16 cellular contexts compared by ENCODE assay signal in genomic region chr12:47736216-47736615, GRCh38. TPM values are rescaled to one million over a fixed set of nuclear protein-coding genes. Genes with fewer than 3 reads are reported as not detected.
DNase-seq lines count a peak whose midpoint lies in the region; ATAC-seq, FAIRE-seq and TF ChIP-seq lines count a peak whose summit lies in the region.
"Had no signal": no experiment of that assay in that cellular context is flagged by ENCODE, and none has a peak within 500 bp of the region (broad histone marks: within the 10 kb centered on the region; RNA-seq: fewer than 3 reads in every experiment).

No MANE protein-coding gene starts in this region.

- H3K27ac ChIP-seq in right lobe of liver = peak overlapping the region in 2 of 3 donors; percentile 6 to 28
- H3K27ac ChIP-seq in HepG2 (ENCODE audit: extremely low read length, insufficient read depth, low read length) = no peak overlapping the region
- peak overlapping the region in 13 of 21 experiments; percentile 4 to 69 (median 42) for H3K27ac ChIP-seq in skin epidermis
- H3K27ac ChIP-seq: A549 had no signal

- no peaks in the 10 kb centered on the region for H4K20me1 ChIP-seq in HepG2 (ENCODE audit: insufficient read depth, low read length)

- H3K36me3 ChIP-seq in right lobe of liver = no peaks in the 10 kb centered on the region
- H3K36me3 ChIP-seq in HepG2 (replicated peaks in 1 of 2; ENCODE audit: control insufficient read depth in 1 of 2, insufficient read depth in 2 of 2, low read length in 2 of 2) = no peaks in the 10 kb centered on the region

- no peaks in the 10 kb centered on the region for H3K79me2 ChIP-seq in HepG2 (ENCODE audit: insufficient read depth, low read length)

- TF ChIP-seq CTCF in right lobe of liver (IDR thresholded peaks at IDR 0.05) (no peak), HepG2 (CRISPR knock-in tag; IDR thresholded peaks at IDR 0.05) (no peak)

- no CpG with 5 or more reads among the region's 4 CpGs for WGBS in right lobe of liver (ENCODE audit: insufficient coverage, low coverage, low lambda C conversion rate, missing lambda C conversion rate)
- 42% methylated on average over 2 of the region's 4 CpGs for WGBS in HepG2 (ENCODE audit: low lambda C conversion rate)

- H2AFZ ChIP-seq in HepG2 (ENCODE audit: low read length) = no peak overlapping the region

- no peaks in the 10 kb centered on the region for H3K9me3 ChIP-seq in right lobe of liver
- H3K9me3 ChIP-seq in HepG2 (ENCODE audit: low read length) = no peaks in the 10 kb centered on the region
- H3K9me3 ChIP-seq: A549 had no signal

- H3K27me3 ChIP-seq in right lobe of liver (no peaks in the 10 kb centered on the region), HepG2 (ENCODE audit: control insufficient read depth in 1 of 2, insufficient read depth in 2 of 2, low read length in 2 of 2) (peaks cover 12 to 35% of the 10 kb centered on the region in 2 experiments)

- H3K4me3 ChIP-seq in right lobe of liver (no peak overlapping the region), HepG2 (replicated peaks in 1 of 3; ENCODE audit: insufficient read depth in 1 of 3, low read depth in 2 of 3, low read length in 3 of 3) (no peak overlapping the region), skin epidermis (no peak overlapping the region)
- H3K4me3 ChIP-seq: A549 had no signal

- TF ChIP-seq RAD21 in HepG2 (CRISPR knock-in tag; IDR thresholded peaks at IDR 0.05) = no peak

- BruUV-seq in HepG2 (replicated peaks; lab: Mats Ljungman, UMichigan) = no TSS peak

- H3K9ac ChIP-seq in HepG2 (ENCODE audit: insufficient read depth, low read depth, low read length) = no peak overlapping the region

- DNase-seq in right lobe of liver (no peak), HepG2 (ENCODE audit: low spot score) (no peak), left colon (no peak), NAMALWA (ENCODE audit: low spot score) (no peak), NCI-H1694 (lab: John Stamatoyannopoulos, UW) (no peak)
- DNase-seq: activated CD4-positive, alpha-beta T cell treated with anti-CD3 and anti-CD28 coated beads, Interleukin-2, amount 10 ng/mL, durations not matched to agents 24 days and 14 days; activated T-cell treated with anti-CD3 and anti-CD28 coated beads, Interleukin-2, amount 50 U/mL, for 1 hour; CD8-positive, alpha-beta T cell; NCI-H1694 treated with DMSO at 0.1 percent for 48 hours; NCI-H774; T-helper 2 cell had no signal

- CTCF ChIA-PET in HepG2 (lab: Yijun Ruan, JAX; ENCODE audit: low intra/inter-chr PET ratio, low total read pairs) = no interaction called here

- H3K4me1 ChIP-seq in right lobe of liver = peaks cover 0 to 19% (median 8%) of the 10 kb centered on the region in 4 donors
- H3K4me1 ChIP-seq in HepG2 (ENCODE audit: insufficient read depth, low read length) = peaks cover 29% of the 10 kb centered on the region

- no peak overlapping the region for H3K4me2 ChIP-seq in HepG2 (ENCODE audit: low read depth, low read length)
- H3K4me2 ChIP-seq: A549 had no signal

- intact Hi-C loops in right lobe of liver (cut with DNase I) = no loop called here
- intact Hi-C loops in HepG2 (cut with micrococcal nuclease; ENCODE audit: unreplicated experiment) = no loop called here
- intact Hi-C loops in left colon (cut with DNase I, micrococcal nuclease) = no loop called here

- POLR2A ChIA-PET in HepG2 (lab: Yijun Ruan, JAX) = interaction anchor here (1.4 kb wide), 1 partner anchor 30 kb away, joined by 6 read pairs; the partner anchor contains the start of gene RPAP3

- TF ChIP-seq EP300 in HepG2 (IDR thresholded peaks at IDR 0.05; ENCODE audit: low read depth in 2 of 2, low read length in 2 of 2) (no peak), HepG2 (CRISPR knock-in tag; IDR thresholded peaks at IDR 0.05; ENCODE audit: borderline replicate concordance) (no peak)

- TF ChIP-seq POLR2A in right lobe of liver (IDR thresholded peaks at IDR 0.05) = no peak
- no peak for TF ChIP-seq POLR2A in HepG2 (IDR thresholded peaks at IDR 0.05; ENCODE audit: insufficient read depth in 1 of 2, low read depth in 2 of 2, low read length in 2 of 2)

- ATAC-seq in right lobe of liver (no peak), HepG2 (no peak), left colon (peak; percentile 64), GM18870 (IDR thresholded peaks at IDR 0.05; ENCODE audit: unreplicated experiment) (no peak), HG02852 (IDR thresholded peaks at IDR 0.05; ENCODE audit: unreplicated experiment) (no peak)
- ATAC-seq: CD8-positive, alpha-beta T cell had no signal

- no peak for FAIRE-seq in HepG2 (lab: Jason Lieb, UNC)
- FAIRE-seq: A549 had no signal

- in situ Hi-C loops in HepG2 (cut with HindIII; ENCODE audit: extremely low pct_ligation_motif_present, low pct_unique_long_range_greater_than_20kb) = no loop called here

RNA-seq across cellular contexts. Expression of gene ENDOU, which starts 10.9 kb away (rescaled TPM):
- total RNA-seq in right lobe of liver (not detected), HepG2 (2016; rRNA removed; fragmentation: Illumina TruSeq; extraction: Trizol) (not detected in 2 replicates), left colon (not detected)
- total RNA-seq in HepG2 (2016; cell fraction: cytosol; rRNA removed; fragmentation: Illumina TruSeq; extraction: Trizol; ENCODE audit: low read depth) = not detected in 2 replicates
- total RNA-seq in HepG2 (2016; cell fraction: insoluble cytoplasmic fraction; rRNA removed; fragmentation: Illumina TruSeq; extraction: Trizol) = not detected in 2 replicates
- total RNA-seq in HepG2 (2016; cell fraction: membrane; rRNA removed; fragmentation: Illumina TruSeq; extraction: Trizol) = not detected in 2 replicates
- not detected in 2 replicates for total RNA-seq in HepG2 (2016; cell fraction: nucleus; rRNA removed; fragmentation: Illumina TruSeq; extraction: Trizol)
- not detected in 2 replicates for polyA plus RNA-seq in HepG2 (2011; rRNA removed)
- not detected in 2 replicates for polyA plus RNA-seq in HepG2 (2011; cell fraction: cytosol; rRNA removed)
- polyA plus RNA-seq in HepG2 (2011; cell fraction: nucleus; rRNA removed) = not detected in 2 replicates
- not detected in 2 replicates for polyA plus RNA-seq in HepG2 (2012)
- not detected in 2 replicates for polyA plus RNA-seq in HepG2 (2016; cell fraction: cytosol; fragmentation: Illumina TruSeq; extraction: Trizol; ENCODE audit: low read depth)
- polyA plus RNA-seq in HepG2 (2016; cell fraction: insoluble cytoplasmic fraction; fragmentation: Illumina TruSeq; extraction: Trizol; ENCODE audit: low read depth) = not detected in 2 replicates
- not detected in 2 replicates for polyA plus RNA-seq in HepG2 (2016; cell fraction: membrane; fragmentation: Illumina TruSeq; extraction: Trizol; ENCODE audit: low read depth)
- not detected in 2 replicates for polyA plus RNA-seq in HepG2 (2016; cell fraction: nucleus; fragmentation: Illumina TruSeq; extraction: Trizol; ENCODE audit: insufficient read depth, low read depth)
- not detected in 2 replicates for polyA minus RNA-seq in HepG2 (2011; rRNA and poly(A)+ RNA removed; ENCODE audit: low replicate concordance)
- polyA minus RNA-seq in HepG2 (2011; cell fraction: cytosol; rRNA and poly(A)+ RNA removed) = not detected in 2 replicates
- polyA minus RNA-seq in HepG2 (2011; cell fraction: nucleus; rRNA and poly(A)+ RNA removed) = not detected in 2 replicates
- total RNA-seq: lung microvascular endothelial cell had no signal
- polyA plus RNA-seq: A549 had no signal

RNA-seq across cellular contexts. Expression of gene RAPGEF3, which starts 22.5 kb away (rescaled TPM):
- total RNA-seq in right lobe of liver (1 to 10 TPM in 5 of 6 experiments, under 1 TPM in 1; 0.81 to 4.6 (median 2.6) TPM), HepG2 (2016; rRNA removed; fragmentation: Illumina TruSeq; extraction: Trizol) (0.07 TPM in 1 of 2 replicates, not detected in the other), left colon (1 to 10 TPM; 8.5 to 9.7 TPM)
- total RNA-seq in HepG2 (2016; cell fraction: cytosol; rRNA removed; fragmentation: Illumina TruSeq; extraction: Trizol; ENCODE audit: low read depth) = not detected in 2 replicates
- 0.09 TPM in 1 of 2 replicates, not detected in the other for total RNA-seq in HepG2 (2016; cell fraction: insoluble cytoplasmic fraction; rRNA removed; fragmentation: Illumina TruSeq; extraction: Trizol)
- 0.03 TPM in 1 of 2 replicates, not detected in the other for total RNA-seq in HepG2 (2016; cell fraction: membrane; rRNA removed; fragmentation: Illumina TruSeq; extraction: Trizol)
- 0.40 TPM in 1 of 2 replicates, not detected in the other for total RNA-seq in HepG2 (2016; cell fraction: nucleus; rRNA removed; fragmentation: Illumina TruSeq; extraction: Trizol)
- 0.07 and 0.37 TPM in 2 replicates for polyA plus RNA-seq in HepG2 (2011; rRNA removed)
- polyA plus RNA-seq in HepG2 (2011; cell fraction: cytosol; rRNA removed) = 0.05 and 0.13 TPM in 2 replicates
- 0.56 and 0.95 TPM in 2 replicates for polyA plus RNA-seq in HepG2 (2011; cell fraction: nucleus; rRNA removed)
- polyA plus RNA-seq in HepG2 (2012) = 0.11 and 0.16 TPM in 2 replicates
- polyA plus RNA-seq in HepG2 (2016; cell fraction: cytosol; fragmentation: Illumina TruSeq; extraction: Trizol; ENCODE audit: low read depth) = not detected in 2 replicates
- 0.17 TPM in 1 of 2 replicates, not detected in the other for polyA plus RNA-seq in HepG2 (2016; cell fraction: insoluble cytoplasmic fraction; fragmentation: Illumina TruSeq; extraction: Trizol; ENCODE audit: low read depth)
- not detected in 2 replicates for polyA plus RNA-seq in HepG2 (2016; cell fraction: membrane; fragmentation: Illumina TruSeq; extraction: Trizol; ENCODE audit: low read depth)
- 0.63 TPM in 1 of 2 replicates, not detected in the other for polyA plus RNA-seq in HepG2 (2016; cell fraction: nucleus; fragmentation: Illumina TruSeq; extraction: Trizol; ENCODE audit: insufficient read depth, low read depth)
- 0.28 and 2.0 TPM in 2 replicates for polyA minus RNA-seq in HepG2 (2011; rRNA and poly(A)+ RNA removed; ENCODE audit: low replicate concordance)
- not detected in 2 replicates for polyA minus RNA-seq in HepG2 (2011; cell fraction: cytosol; rRNA and poly(A)+ RNA removed)
- 0.13 and 1.1 TPM in 2 replicates for polyA minus RNA-seq in HepG2 (2011; cell fraction: nucleus; rRNA and poly(A)+ RNA removed)

RNA-seq across cellular contexts. Expression of gene RPAP3, which starts 30.4 kb away (rescaled TPM):
- 10 to 100 TPM in 3 of 6 experiments, 1 to 10 TPM in 3; 6.9 to 13.2 (median 10.4) TPM for total RNA-seq in right lobe of liver
- 32.8 and 54.2 TPM in 2 replicates for total RNA-seq in HepG2 (2016; rRNA removed; fragmentation: Illumina TruSeq; extraction: Trizol)
- 1.8 and 2.4 TPM in 2 replicates for total RNA-seq in HepG2 (2016; cell fraction: cytosol; rRNA removed; fragmentation: Illumina TruSeq; extraction: Trizol; ENCODE audit: low read depth)
- 32.6 and 56.0 TPM in 2 replicates for total RNA-seq in HepG2 (2016; cell fraction: insoluble cytoplasmic fraction; rRNA removed; fragmentation: Illumina TruSeq; extraction: Trizol)
- 6.0 and 7.0 TPM in 2 replicates for total RNA-seq in HepG2 (2016; cell fraction: membrane; rRNA removed; fragmentation: Illumina TruSeq; extraction: Trizol)
- 20.5 and 22.8 TPM in 2 replicates for total RNA-seq in HepG2 (2016; cell fraction: nucleus; rRNA removed; fragmentation: Illumina TruSeq; extraction: Trizol)
- polyA plus RNA-seq in HepG2 (2011; rRNA removed) = 6.0 and 8.8 TPM in 2 replicates
- 2.6 and 4.0 TPM in 2 replicates for polyA plus RNA-seq in HepG2 (2011; cell fraction: cytosol; rRNA removed)
- 2.1 and 4.0 TPM in 2 replicates for polyA plus RNA-seq in HepG2 (2011; cell fraction: nucleus; rRNA removed)
- polyA plus RNA-seq in HepG2 (2012) = 12.7 and 13.8 TPM in 2 replicates
- polyA plus RNA-seq in HepG2 (2016; cell fraction: cytosol; fragmentation: Illumina TruSeq; extraction: Trizol; ENCODE audit: low read depth) = 1.9 and 2.4 TPM in 2 replicates
- polyA plus RNA-seq in HepG2 (2016; cell fraction: insoluble cytoplasmic fraction; fragmentation: Illumina TruSeq; extraction: Trizol; ENCODE audit: low read depth) = 54.9 and 56.4 TPM in 2 replicates
- 4.1 and 4.9 TPM in 2 replicates for polyA plus RNA-seq in HepG2 (2016; cell fraction: membrane; fragmentation: Illumina TruSeq; extraction: Trizol; ENCODE audit: low read depth)
- 28.1 and 29.6 TPM in 2 replicates for polyA plus RNA-seq in HepG2 (2016; cell fraction: nucleus; fragmentation: Illumina TruSeq; extraction: Trizol; ENCODE audit: insufficient read depth, low read depth)
- 1.6 and 3.1 TPM in 2 replicates for polyA minus RNA-seq in HepG2 (2011; rRNA and poly(A)+ RNA removed; ENCODE audit: low replicate concordance)
- 6.3 and 6.5 TPM in 2 replicates for polyA minus RNA-seq in HepG2 (2011; cell fraction: cytosol; rRNA and poly(A)+ RNA removed)
- 25.4 and 29.5 TPM in 2 replicates for polyA minus RNA-seq in HepG2 (2011; cell fraction: nucleus; rRNA and poly(A)+ RNA removed)
- total RNA-seq in left colon = 10 to 100 TPM; 14.7 to 17.8 TPM

RNA-seq across cellular contexts. Expression of gene SLC48A1, which starts 36.8 kb away (rescaled TPM):
- total RNA-seq in right lobe of liver (10 to 100 TPM; 12.4 to 20.4 (median 18.0) TPM), HepG2 (2016; rRNA removed; fragmentation: Illumina TruSeq; extraction: Trizol) (2.6 and 3.7 TPM in 2 replicates), left colon (10 to 100 TPM; 18.1 to 18.9 TPM)
- 2.3 and 3.1 TPM in 2 replicates for total RNA-seq in HepG2 (2016; cell fraction: cytosol; rRNA removed; fragmentation: Illumina TruSeq; extraction: Trizol; ENCODE audit: low read depth)
- 2.3 and 3.4 TPM in 2 replicates for total RNA-seq in HepG2 (2016; cell fraction: insoluble cytoplasmic fraction; rRNA removed; fragmentation: Illumina TruSeq; extraction: Trizol)
- total RNA-seq in HepG2 (2016; cell fraction: membrane; rRNA removed; fragmentation: Illumina TruSeq; extraction: Trizol) = 5.0 and 6.3 TPM in 2 replicates
- total RNA-seq in HepG2 (2016; cell fraction: nucleus; rRNA removed; fragmentation: Illumina TruSeq; extraction: Trizol) = 2.5 and 2.6 TPM in 2 replicates
- polyA plus RNA-seq in HepG2 (2011; rRNA removed) = 2.2 and 3.1 TPM in 2 replicates
- 2.4 and 2.6 TPM in 2 replicates for polyA plus RNA-seq in HepG2 (2011; cell fraction: cytosol; rRNA removed)
- 3.1 and 4.1 TPM in 2 replicates for polyA plus RNA-seq in HepG2 (2011; cell fraction: nucleus; rRNA removed)
- polyA plus RNA-seq in HepG2 (2012) = 2.1 and 3.5 TPM in 2 replicates
- polyA plus RNA-seq in HepG2 (2016; cell fraction: cytosol; fragmentation: Illumina TruSeq; extraction: Trizol; ENCODE audit: low read depth) = 3.8 and 3.9 TPM in 2 replicates
- polyA plus RNA-seq in HepG2 (2016; cell fraction: insoluble cytoplasmic fraction; fragmentation: Illumina TruSeq; extraction: Trizol; ENCODE audit: low read depth) = 2.6 and 3.2 TPM in 2 replicates
- 6.3 and 6.9 TPM in 2 replicates for polyA plus RNA-seq in HepG2 (2016; cell fraction: membrane; fragmentation: Illumina TruSeq; extraction: Trizol; ENCODE audit: low read depth)
- 5.6 and 6.3 TPM in 2 replicates for polyA plus RNA-seq in HepG2 (2016; cell fraction: nucleus; fragmentation: Illumina TruSeq; extraction: Trizol; ENCODE audit: insufficient read depth, low read depth)
- 5.7 and 45.5 TPM in 2 replicates for polyA minus RNA-seq in HepG2 (2011; rRNA and poly(A)+ RNA removed; ENCODE audit: low replicate concordance)
- polyA minus RNA-seq in HepG2 (2011; cell fraction: cytosol; rRNA and poly(A)+ RNA removed) = 1.5 and 2.1 TPM in 2 replicates
- 1.7 and 2.8 TPM in 2 replicates for polyA minus RNA-seq in HepG2 (2011; cell fraction: nucleus; rRNA and poly(A)+ RNA removed)
